8 cellular contexts compared by ENCODE assay signal in genomic region chr1:110630770-110631663, GRCh38. TPM values are rescaled to one million over a fixed set of nuclear protein-coding genes. Genes with fewer than 3 reads are reported as not detected.
A peak's percentile ranks its signal among the peaks of the same experiment; 100 is the strongest.
DNase-seq lines count a peak whose midpoint lies in the region; ATAC-seq and TF ChIP-seq lines count a peak whose summit lies in the region.

No MANE protein-coding gene starts in this region.

- peaks cover 6 to 40% of the 10 kb centered on the region in 2 donors for H3K4me1 ChIP-seq in left lung

- H3K27ac ChIP-seq in left lung = no peak overlapping the region

- TF ChIP-seq CTCF in left lung (IDR thresholded peaks at IDR 0.05) = peak; percentile 74 to 89

- no peaks in the 10 kb centered on the region for H3K27me3 ChIP-seq in left lung

- ATAC-seq in GM18907 (IDR thresholded peaks at IDR 0.05; ENCODE audit: unreplicated experiment) (peak; percentile 57), HG03097 (IDR thresholded peaks at IDR 0.05; ENCODE audit: low FRiP score, unreplicated experiment) (peak; percentile 45), left lung (peak; percentile 94)

- H3K9me3 ChIP-seq in left lung = no peaks in the 10 kb centered on the region

- H3K4me3 ChIP-seq in left lung = no peak overlapping the region

- intact Hi-C loops in left lung (cut with DNase I) = loop anchor here in 1 of 2 donors (2.0 kb wide), 1 partner anchor 136 kb away; no protein-coding TSS in a partner anchor

- DNase-seq in AG20443 (ENCODE audit: low spot score) (peak; percentile 84), NCI-H2227 treated with DMSO at 0.1 percent for 48 hours (lab: John Stamatoyannopoulos, UW) (peak; percentile 74), left lung (peak; percentile 82 to 90)
- DNase-seq in activated CD4-positive, CD25-positive, alpha-beta regulatory T cell treated with anti-CD3 and anti-CD28 coated beads, Interleukin-2, amount 50 U/mL, for 16 hours (ENCODE audit: low read depth, low spot score) = peak; percentile 72
- peak; percentile 89 for DNase-seq in central memory CD4-positive, alpha-beta T cell
- DNase-seq in stimulated activated CD8-positive, alpha-beta memory T cell treated with anti-CD3 and anti-CD28 coated beads, Interleukin-12 subunit alpha, Interleukin-12 subunit beta, amount 100 ng/mL, for 1 hour (ENCODE audit: low read depth) = peak; percentile 75

- no peaks in the 10 kb centered on the region for H3K36me3 ChIP-seq in left lung

RNA-seq across cellular contexts. Expression of gene KCNA2, which starts 24.9 kb away (rescaled TPM):
- under 1 TPM; 0.42 to 0.50 TPM for total RNA-seq in left lung

RNA-seq across cellular contexts. Expression of gene KCNA3, which starts 43.7 kb away (rescaled TPM):
- total RNA-seq in left lung = 10 to 100 TPM in 1 of 2 donors, 1 to 10 TPM in 1; 8.6 to 11.3 TPM
